1 cellular context compared by ENCODE assay signal in genomic region chr6:15343490-15344185, GRCh38.
TF ChIP-seq lines count a peak whose summit lies in the region.

No MANE protein-coding gene starts in this region.

TF ChIP-seq in IMR-90, 13 proteins besides CTCF, POLR2A, EP300 and RAD21 (continued from another document):
- TF ChIP-seq CEBPB (IDR thresholded peaks at IDR 0.05; ENCODE audit: low read depth, low read length), result no peak
- no peak for TF ChIP-seq MXI1 (IDR thresholded peaks at IDR 0.05; ENCODE audit: borderline replicate concordance, low read depth, low read length)
- no peak for TF ChIP-seq BHLHE40 (IDR thresholded peaks at IDR 0.05; ENCODE audit: low read depth, low read length)
- TF ChIP-seq FOS (IDR thresholded peaks at IDR 0.05; ENCODE audit: low read depth, low read length), result no peak
- TF ChIP-seq NFE2L2 (IDR thresholded peaks at IDR 0.05; ENCODE audit: low read depth, low read length), result no peak
- TF ChIP-seq MAZ (IDR thresholded peaks at IDR 0.05; ENCODE audit: borderline replicate concordance, low read depth, low read length), result no peak
- TF ChIP-seq SMC3 (IDR thresholded peaks at IDR 0.05; ENCODE audit: low read depth, low read length), result no peak
- TF ChIP-seq RFX5 (IDR thresholded peaks at IDR 0.05; ENCODE audit: low read depth, low read length), result no peak
- TF ChIP-seq RCOR1 (IDR thresholded peaks at IDR 0.05; ENCODE audit: insufficient replicate concordance, low read length), result no peak
- TF ChIP-seq MAFK (IDR thresholded peaks at IDR 0.05; ENCODE audit: low read depth, low read length), result no peak
- TF ChIP-seq, protein P1, sequence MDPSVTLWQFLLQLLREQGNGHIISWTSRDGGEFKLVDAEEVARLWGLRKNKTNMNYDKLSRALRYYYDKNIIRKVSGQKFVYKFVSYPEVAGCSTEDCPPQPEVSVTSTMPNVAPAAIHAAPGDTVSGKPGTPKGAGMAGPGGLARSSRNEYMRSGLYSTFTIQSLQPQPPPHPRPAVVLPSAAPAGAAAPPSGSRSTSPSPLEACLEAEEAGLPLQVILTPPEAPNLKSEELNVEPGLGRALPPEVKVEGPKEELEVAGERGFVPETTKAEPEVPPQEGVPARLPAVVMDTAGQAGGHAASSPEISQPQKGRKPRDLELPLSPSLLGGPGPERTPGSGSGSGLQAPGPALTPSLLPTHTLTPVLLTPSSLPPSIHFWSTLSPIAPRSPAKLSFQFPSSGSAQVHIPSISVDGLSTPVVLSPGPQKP (IDR thresholded peaks at IDR 0.05; ENCODE audit: borderline replicate concordance, low read depth, low read length), result no peak
